9 cellular contexts compared by ENCODE assay signal in the genomic region with DNA sequence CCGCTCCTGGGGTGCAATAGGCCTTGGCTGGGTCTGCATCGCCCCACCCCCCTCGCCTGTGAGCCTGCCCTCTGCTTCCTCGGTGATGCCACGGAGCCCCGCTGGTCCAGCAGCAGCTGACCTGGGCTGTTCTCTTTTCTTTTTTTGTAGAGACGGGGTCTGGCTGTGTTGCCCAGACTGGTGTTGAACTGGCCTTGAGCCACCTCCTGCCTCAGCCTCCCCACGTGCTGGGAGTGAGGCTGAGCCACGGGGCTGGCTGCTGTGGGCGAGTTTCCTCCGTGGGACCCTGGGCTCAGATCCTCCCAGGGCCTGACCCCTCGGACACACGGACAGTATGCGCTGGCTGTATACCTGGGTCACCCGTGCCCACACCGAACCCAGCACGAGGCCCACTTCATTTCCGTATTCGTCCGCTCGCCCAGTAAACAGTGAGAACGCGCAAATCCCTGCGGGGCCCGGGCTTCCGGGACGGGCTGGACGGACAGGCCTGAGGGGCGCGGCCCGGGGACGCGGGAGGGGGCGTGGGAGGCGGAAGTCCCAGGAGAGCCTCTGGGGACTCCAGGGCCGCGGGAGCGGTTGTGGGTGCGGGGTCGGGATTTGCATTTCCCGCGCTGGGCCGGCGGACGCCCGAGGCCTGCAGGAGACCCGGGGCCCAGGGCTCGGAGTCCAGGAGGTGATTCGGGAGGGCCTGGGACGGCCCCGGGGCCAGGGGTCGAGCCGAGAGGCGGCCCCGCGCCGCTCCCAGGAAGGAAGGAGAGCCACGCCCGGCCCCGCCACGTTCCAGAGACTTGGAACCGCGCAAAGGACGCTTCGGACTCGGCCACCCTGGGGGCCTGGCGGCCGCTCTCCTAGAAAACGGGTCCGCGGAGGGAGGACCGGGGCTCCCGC. TPM values are rescaled to one million over a fixed set of nuclear protein-coding genes. Genes with fewer than 3 reads are reported as not detected.
DNase-seq lines count a peak whose midpoint lies in the region; ATAC-seq, FAIRE-seq and TF ChIP-seq lines count a peak whose summit lies in the region.
"Had no signal": no experiment of that assay in that cellular context is flagged by ENCODE, and none has a peak within 500 bp of the region (broad histone marks: within the 10 kb centered on the region; RNA-seq: fewer than 3 reads in every experiment).

No MANE protein-coding gene starts in this region.

- H3K4me2 ChIP-seq in K562 (ENCODE audit: insufficient read depth, low read length) = no peak overlapping the region

- no peak for TF ChIP-seq EP300 in K562 (IDR thresholded peaks at IDR 0.05; ENCODE audit: low read length)

- peaks cover 16 to 49% of the 10 kb centered on the region in 2 experiments for H3K27me3 ChIP-seq in K562 (ENCODE audit: control insufficient read depth in 2 of 2, insufficient read depth in 2 of 2, low read length in 2 of 2)

- DNase-seq in AG04449 (ENCODE audit: low read depth, low spot score) (no peak), K562 (ENCODE audit: extremely low read depth in 1 of 4, low spot score in 3 of 4) (peak in 3 of 4 experiments; percentile 51 to 77 (median 76)), lower leg skin (ENCODE audit: low spot score in 2 of 2) (no peak), NCI-H1436 treated with DMSO at 0.1 percent for 48 hours (lab: John Stamatoyannopoulos, UW) (no peak)
- DNase-seq in stimulated activated CD4-positive, alpha-beta T cell treated with anti-CD3 and anti-CD28 coated beads, Interleukin-15, amount 100 ng/mL, for 24 hours = no peak
- no peak for DNase-seq in activated T-cell treated with anti-CD3 and anti-CD28 coated beads, Interleukin-2, amount 50 U/mL, for 1 hour
- DNase-seq: activated CD4-positive, alpha-beta T cell treated with anti-CD3 and anti-CD28 coated beads, Interleukin-2, amount 50 U/mL, for 1 hour had no signal

- H3K4me1 ChIP-seq in K562 (replicated peaks in 1 of 2; ENCODE audit: control insufficient read depth in 2 of 2, insufficient read depth in 2 of 2, low read length in 2 of 2) = peaks cover 0 to 51% of the 10 kb centered on the region in 2 experiments; a peak in 3 of 5 replicates

- 32% methylated on average over 61 of the region's 73 CpGs for WGBS in K562 (ENCODE audit: insufficient coverage, low coverage, missing lambda C conversion rate)
- 25 to 29% methylated on average over 55 to 70 of the region's 73 CpGs for WGBS in lower leg skin, 2 donors

- in situ Hi-C loops in K562 (cut with MboI) = loop anchor here (10.0 kb wide), 1 partner anchor 1474 kb away; no protein-coding TSS in a partner anchor

- H3K4me3 ChIP-seq in AG04449 (ENCODE audit: low read depth, low read length) (peak overlapping the region; percentile 18), K562 (no peak overlapping the region), lower leg skin (ENCODE audit: low read depth, poor library complexity, severe bottlenecking) (peak overlapping the region; percentile 22)

- POLR2A ChIA-PET in AG04449 (lab: Yijun Ruan, JAX) (interaction anchor here (0.6 kb wide), 1 partner anchor 30 kb away, joined by 3 read pairs; no protein-coding TSS in a partner anchor), K562 (lab: Yijun Ruan, JAX) (interaction anchor here (0.6 to 1.4 kb wide), 4 partner anchors 8 to 1466 kb away, joined by 3 to 4 read pairs (median 3); no protein-coding TSS in a partner anchor)

- no TSS peak for BruUV-seq in K562 (replicated peaks; lab: Mats Ljungman, UMichigan)

- H3K27ac ChIP-seq in K562 (ENCODE audit: extremely low read depth, low read depth, low read length) = no peak overlapping the region

- H2AFZ ChIP-seq in K562 (ENCODE audit: low read depth, low read length) = peak overlapping the region; percentile 65

- FAIRE-seq in K562 (lab: Jason Lieb, UNC) = no peak

- peaks cover 6% of the 10 kb centered on the region; the same call in 1 of the 2 replicates for H4K20me1 ChIP-seq in K562 (replicated peaks; ENCODE audit: control insufficient read depth, insufficient read depth, low read length)

- peak; percentile 51 for ATAC-seq in GM21381 (IDR thresholded peaks at IDR 0.05; ENCODE audit: unreplicated experiment)
- ATAC-seq in K562 = peak; percentile 27
- ATAC-seq in HG03565 (IDR thresholded peaks at IDR 0.05; ENCODE audit: unreplicated experiment) = no peak

- TF ChIP-seq POLR2A in K562 (conservative IDR thresholded peaks at IDR 0.05) = no peak
- no peak for TF ChIP-seq POLR2A in lower leg skin (IDR thresholded peaks at IDR 0.05)

- H3K79me2 ChIP-seq in K562 (ENCODE audit: control insufficient read depth, insufficient read depth, low read length) = no peaks in the 10 kb centered on the region

- no peaks in the 10 kb centered on the region for H3K9me3 ChIP-seq in K562 (replicated peaks; ENCODE audit: control insufficient read depth, insufficient read depth, low read depth, low read length)

- H3K36me3 ChIP-seq in K562 (ENCODE audit: control insufficient read depth, insufficient read depth, low read length) = no peaks in the 10 kb centered on the region

- intact Hi-C loops in K562 (cut with micrococcal nuclease) (no loop called here), lower leg skin (cut with DNase I; ENCODE audit: low total_unique reads) (loop anchor here (10.0 kb wide), 1 partner anchor 334 kb away; a partner anchor contains a TSS)

- TF ChIP-seq CTCF in AG04449 (IDR thresholded peaks at IDR 0.05; ENCODE audit: insufficient read depth, low read length, missing control alignments) (no peak), K562 (IDR thresholded peaks at IDR 0.05 in 2 of 3, conservative IDR thresholded peaks at IDR 0.05 in 1 of 3; ENCODE audit: insufficient read depth in 2 of 3, low read depth in 1 of 3, low read length in 3 of 3) (no peak), lower leg skin (IDR thresholded peaks at IDR 0.05) (no peak)

- no peak for TF ChIP-seq RAD21 in K562 (CRISPR knock-in tag; conservative IDR thresholded peaks at IDR 0.05 in 1 of 2, IDR thresholded peaks at IDR 0.05 in 1 of 2)

- CTCF ChIA-PET in AG04449 (lab: Yijun Ruan, JAX) (interaction anchor here (1.1 to 1.9 kb wide), 2 partner anchors 60 to 61 kb away, joined by 3 to 4 read pairs; no protein-coding TSS in a partner anchor), K562 (lab: Yijun Ruan, JAX; ENCODE audit: low intra/inter-chr PET ratio) (interaction anchor here (0.6 kb wide), 1 partner anchor 51 kb away, joined by 3 read pairs; no protein-coding TSS in a partner anchor)

- peak overlapping the region in 1 of 2 experiments; percentile 24; a peak in 1 of 4 replicates for H3K9ac ChIP-seq in K562 (ENCODE audit: insufficient read depth in 1 of 2, low read depth in 2 of 2, low read length in 2 of 2)

- no peaks in the 10 kb centered on the region for H3K9me1 ChIP-seq in K562 (ENCODE audit: control insufficient read depth, insufficient read depth, low read length)

TF ChIP-seq in K562, 482 proteins besides CTCF, POLR2A, EP300 and RAD21 (continues in another document):
- TF ChIP-seq SNIP1 (IDR thresholded peaks at IDR 0.05; ENCODE audit: low read depth) = no peak
- 0 out of 2 replicates have a peak, but pooled peaks have one; percentile 11 for TF ChIP-seq NFIC (IDR thresholded peaks at IDR 0.05)
- no peak for TF ChIP-seq SIX5 (IDR thresholded peaks at IDR 0.05; ENCODE audit: borderline replicate concordance in 1 of 2, insufficient read depth in 1 of 2, low read depth in 1 of 2, low read length in 2 of 2)
- TF ChIP-seq DDX20 (tag; IDR thresholded peaks at IDR 0.05; ENCODE audit: low read depth) = no peak
- TF ChIP-seq, protein P1, sequence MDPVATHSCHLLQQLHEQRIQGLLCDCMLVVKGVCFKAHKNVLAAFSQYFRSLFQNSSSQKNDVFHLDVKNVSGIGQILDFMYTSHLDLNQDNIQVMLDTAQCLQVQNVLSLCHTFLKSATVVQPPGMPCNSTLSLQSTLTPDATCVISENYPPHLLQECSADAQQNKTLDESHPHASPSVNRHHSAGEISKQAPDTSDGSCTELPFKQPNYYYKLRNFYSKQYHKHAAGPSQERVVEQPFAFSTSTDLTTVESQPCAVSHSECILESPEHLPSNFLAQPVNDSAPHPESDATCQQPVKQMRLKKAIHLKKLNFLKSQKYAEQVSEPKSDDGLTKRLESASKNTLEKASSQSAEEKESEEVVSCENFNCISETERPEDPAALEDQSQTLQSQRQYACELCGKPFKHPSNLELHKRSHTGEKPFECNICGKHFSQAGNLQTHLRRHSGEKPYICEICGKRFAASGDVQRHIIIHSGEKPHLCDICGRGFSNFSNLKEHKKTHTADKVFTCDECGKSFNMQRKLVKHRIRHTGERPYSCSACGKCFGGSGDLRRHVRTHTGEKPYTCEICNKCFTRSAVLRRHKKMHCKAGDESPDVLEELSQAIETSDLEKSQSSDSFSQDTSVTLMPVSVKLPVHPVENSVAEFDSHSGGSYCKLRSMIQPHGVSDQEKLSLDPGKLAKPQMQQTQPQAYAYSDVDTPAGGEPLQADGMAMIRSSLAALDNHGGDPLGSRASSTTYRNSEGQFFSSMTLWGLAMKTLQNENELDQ (CRISPR knock-in tag; IDR thresholded peaks at IDR 0.05; ENCODE audit: borderline replicate concordance) = no peak

RNA-seq across cellular contexts. Expression of a gene that starts 57.8 kb away (rescaled TPM):
- 136 and 330 TPM in 2 replicates for total RNA-seq in K562 (2011; cell fraction: chromatin; rRNA removed; ENCODE audit: low replicate concordance)
- 82.5 and 83.7 TPM in 2 replicates for total RNA-seq in K562 (2011; cell fraction: nucleolus; rRNA removed)
- 139 and 175 TPM in 2 replicates for total RNA-seq in K562 (2011; cell fraction: nucleoplasm; rRNA removed)
- 116 and 147 TPM in 2 replicates for total RNA-seq in K562 (2014; rRNA removed)
- total RNA-seq in K562 (2014; rRNA removed; fragmentation: Illumina TruSeq; extraction: Trizol) = 135 and 158 TPM in 2 replicates
- 132 and 149 TPM in 2 replicates for total RNA-seq in K562 (2015; rRNA removed; fragmentation: Illumina TruSeq; extraction: Trizol)
- total RNA-seq in K562 (2021) = 128 and 131 TPM in 2 replicates
- polyA plus RNA-seq in K562 (2011; rRNA removed) = 63.1 and 84.5 TPM in 2 replicates
- 30.0 and 41.8 TPM in 2 replicates for polyA plus RNA-seq in K562 (2011; cell fraction: cytosol; rRNA removed)
- 45.6 and 48.0 TPM in 2 replicates for polyA plus RNA-seq in K562 (2011; cell fraction: nucleus; rRNA removed)
- polyA plus RNA-seq in K562 (2012) = 109 and 130 TPM in 2 replicates
- 158 and 225 TPM in 2 replicates for polyA plus RNA-seq in K562 (2014; fragmentation: Illumina TruSeq; extraction: Trizol)
- 100 to 1,000 TPM in 1 of 2 experiments, 10 to 100 TPM in 1; 96.6 to 100 TPM for polyA plus RNA-seq in K562 (2014; fragmentation: Nextera tagmentation; extraction: Ambion mirVana)
- polyA plus RNA-seq in K562 (2014; rRNA removed) = 135 and 158 TPM in 2 replicates
- polyA minus RNA-seq in K562 (2011; rRNA and poly(A)+ RNA removed) = 60.6 and 70.5 TPM in 2 replicates
- 59.2 and 63.5 TPM in 2 replicates for polyA minus RNA-seq in K562 (2011; cell fraction: cytosol; rRNA and poly(A)+ RNA removed)
- polyA minus RNA-seq in K562 (2011; cell fraction: nucleus; rRNA and poly(A)+ RNA removed) = 39.3 and 44.5 TPM in 2 replicates
- total RNA-seq in lower leg skin = 100 to 1,000 TPM; 179 to 254 (median 212) TPM

Comparison
In these comparisons a context has a peak if more than half of its experiments do, and no peak if none do; other contexts are left out.
1. DNase-seq: peak in K562 (3 of 4); none in AG04449 (single experiment), lower leg skin (0 of 2), stimulated activated CD4-positive, alpha-beta T cell treated with anti-CD3 and anti-CD28 coated beads, Interleukin-15, amount 100 ng/mL, for 24 hours (single experiment), activated T-cell treated with anti-CD3 and anti-CD28 coated beads, Interleukin-2, amount 50 U/mL, for 1 hour (single experiment) and NCI-H1436 treated with DMSO at 0.1 percent for 48 hours (single experiment).